ENCODE assay signal across 1 cellular context in the genomic region with DNA sequence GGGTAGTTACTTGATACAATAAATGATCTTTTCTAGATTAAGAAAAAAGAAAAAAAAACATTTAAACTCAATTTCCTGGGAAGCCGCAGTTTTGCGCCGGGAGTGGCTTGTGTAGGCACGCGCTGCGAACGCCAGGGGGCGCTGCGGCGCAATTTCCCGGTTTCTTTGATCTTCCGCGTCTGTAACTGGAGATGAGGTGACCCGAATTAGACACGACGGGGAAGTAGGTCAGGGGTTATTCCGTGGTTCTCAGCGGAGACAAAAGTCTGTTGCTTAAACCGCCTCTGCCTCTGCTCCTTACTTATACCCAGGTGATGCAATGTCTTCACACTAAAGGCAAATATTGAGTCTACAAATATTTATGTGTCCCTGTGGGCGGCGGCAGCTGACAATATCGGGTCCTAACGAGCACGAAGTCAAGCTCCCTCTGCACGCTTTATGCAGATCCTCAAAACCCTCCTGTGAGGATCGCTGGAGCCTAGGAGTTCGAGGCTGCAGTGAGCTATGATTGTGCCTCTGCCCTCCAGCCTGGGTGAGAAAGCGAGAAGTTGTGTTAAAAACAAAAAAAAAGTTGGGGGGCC.
TF ChIP-seq lines count a peak whose summit lies in the region.

No MANE protein-coding gene starts in this region.

TF ChIP-seq in HepG2, 621 proteins besides CTCF, POLR2A, EP300 and RAD21 (continued from another document and continues in another):
- TF ChIP-seq, protein P1, sequence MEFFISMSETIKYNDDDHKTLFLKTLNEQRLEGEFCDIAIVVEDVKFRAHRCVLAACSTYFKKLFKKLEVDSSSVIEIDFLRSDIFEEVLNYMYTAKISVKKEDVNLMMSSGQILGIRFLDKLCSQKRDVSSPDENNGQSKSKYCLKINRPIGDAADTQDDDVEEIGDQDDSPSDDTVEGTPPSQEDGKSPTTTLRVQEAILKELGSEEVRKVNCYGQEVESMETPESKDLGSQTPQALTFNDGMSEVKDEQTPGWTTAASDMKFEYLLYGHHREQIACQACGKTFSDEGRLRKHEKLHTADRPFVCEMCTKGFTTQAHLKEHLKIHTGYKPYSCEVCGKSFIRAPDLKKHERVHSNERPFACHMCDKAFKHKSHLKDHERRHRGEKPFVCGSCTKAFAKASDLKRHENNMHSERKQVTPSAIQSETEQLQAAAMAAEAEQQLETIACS (CRISPR knock-in tag; IDR thresholded peaks at IDR 0.05), result no peak
- TF ChIP-seq, protein P2, sequence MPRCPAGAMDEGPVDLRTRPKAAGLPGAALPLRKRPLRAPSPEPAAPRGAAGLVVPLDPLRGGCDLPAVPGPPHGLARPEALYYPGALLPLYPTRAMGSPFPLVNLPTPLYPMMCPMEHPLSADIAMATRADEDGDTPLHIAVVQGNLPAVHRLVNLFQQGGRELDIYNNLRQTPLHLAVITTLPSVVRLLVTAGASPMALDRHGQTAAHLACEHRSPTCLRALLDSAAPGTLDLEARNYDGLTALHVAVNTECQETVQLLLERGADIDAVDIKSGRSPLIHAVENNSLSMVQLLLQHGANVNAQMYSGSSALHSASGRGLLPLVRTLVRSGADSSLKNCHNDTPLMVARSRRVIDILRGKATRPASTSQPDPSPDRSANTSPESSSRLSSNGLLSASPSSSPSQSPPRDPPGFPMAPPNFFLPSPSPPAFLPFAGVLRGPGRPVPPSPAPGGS (CRISPR knock-in tag; IDR thresholded peaks at IDR 0.05), result 0 out of 2 replicates have a peak, but pooled peaks have one; percentile 39
- no peak for TF ChIP-seq NBN (conservative IDR thresholded peaks at IDR 0.05)
- TF ChIP-seq NCOA2 (CRISPR knock-in tag; IDR thresholded peaks at IDR 0.05), result peak; percentile 92
- peak; percentile 89 for TF ChIP-seq SP5 (CRISPR knock-in tag; IDR thresholded peaks at IDR 0.05; ENCODE audit: borderline replicate concordance, low read depth)
- TF ChIP-seq GATAD2A (CRISPR knock-in tag; IDR thresholded peaks at IDR 0.05), result peak; percentile 96
- no peak for TF ChIP-seq ZIK1 (CRISPR knock-in tag; IDR thresholded peaks at IDR 0.05; ENCODE audit: borderline replicate concordance, low read depth)
- TF ChIP-seq ZNF619 (CRISPR knock-in tag; IDR thresholded peaks at IDR 0.05), result 0 out of 2 replicates have a peak, but pooled peaks have one; percentile 53
- TF ChIP-seq JUND (CRISPR knock-in tag; IDR thresholded peaks at IDR 0.05), result no peak
- TF ChIP-seq KMT2B (CRISPR knock-in tag; IDR thresholded peaks at IDR 0.05), result no peak
- TF ChIP-seq, protein P3, sequence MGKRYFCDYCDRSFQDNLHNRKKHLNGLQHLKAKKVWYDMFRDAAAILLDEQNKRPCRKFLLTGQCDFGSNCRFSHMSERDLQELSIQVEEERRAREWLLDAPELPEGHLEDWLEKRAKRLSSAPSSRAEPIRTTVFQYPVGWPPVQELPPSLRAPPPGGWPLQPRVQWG (CRISPR knock-in tag; IDR thresholded peaks at IDR 0.05; ENCODE audit: borderline replicate concordance, low read depth), result no peak
- TF ChIP-seq, protein P4, sequence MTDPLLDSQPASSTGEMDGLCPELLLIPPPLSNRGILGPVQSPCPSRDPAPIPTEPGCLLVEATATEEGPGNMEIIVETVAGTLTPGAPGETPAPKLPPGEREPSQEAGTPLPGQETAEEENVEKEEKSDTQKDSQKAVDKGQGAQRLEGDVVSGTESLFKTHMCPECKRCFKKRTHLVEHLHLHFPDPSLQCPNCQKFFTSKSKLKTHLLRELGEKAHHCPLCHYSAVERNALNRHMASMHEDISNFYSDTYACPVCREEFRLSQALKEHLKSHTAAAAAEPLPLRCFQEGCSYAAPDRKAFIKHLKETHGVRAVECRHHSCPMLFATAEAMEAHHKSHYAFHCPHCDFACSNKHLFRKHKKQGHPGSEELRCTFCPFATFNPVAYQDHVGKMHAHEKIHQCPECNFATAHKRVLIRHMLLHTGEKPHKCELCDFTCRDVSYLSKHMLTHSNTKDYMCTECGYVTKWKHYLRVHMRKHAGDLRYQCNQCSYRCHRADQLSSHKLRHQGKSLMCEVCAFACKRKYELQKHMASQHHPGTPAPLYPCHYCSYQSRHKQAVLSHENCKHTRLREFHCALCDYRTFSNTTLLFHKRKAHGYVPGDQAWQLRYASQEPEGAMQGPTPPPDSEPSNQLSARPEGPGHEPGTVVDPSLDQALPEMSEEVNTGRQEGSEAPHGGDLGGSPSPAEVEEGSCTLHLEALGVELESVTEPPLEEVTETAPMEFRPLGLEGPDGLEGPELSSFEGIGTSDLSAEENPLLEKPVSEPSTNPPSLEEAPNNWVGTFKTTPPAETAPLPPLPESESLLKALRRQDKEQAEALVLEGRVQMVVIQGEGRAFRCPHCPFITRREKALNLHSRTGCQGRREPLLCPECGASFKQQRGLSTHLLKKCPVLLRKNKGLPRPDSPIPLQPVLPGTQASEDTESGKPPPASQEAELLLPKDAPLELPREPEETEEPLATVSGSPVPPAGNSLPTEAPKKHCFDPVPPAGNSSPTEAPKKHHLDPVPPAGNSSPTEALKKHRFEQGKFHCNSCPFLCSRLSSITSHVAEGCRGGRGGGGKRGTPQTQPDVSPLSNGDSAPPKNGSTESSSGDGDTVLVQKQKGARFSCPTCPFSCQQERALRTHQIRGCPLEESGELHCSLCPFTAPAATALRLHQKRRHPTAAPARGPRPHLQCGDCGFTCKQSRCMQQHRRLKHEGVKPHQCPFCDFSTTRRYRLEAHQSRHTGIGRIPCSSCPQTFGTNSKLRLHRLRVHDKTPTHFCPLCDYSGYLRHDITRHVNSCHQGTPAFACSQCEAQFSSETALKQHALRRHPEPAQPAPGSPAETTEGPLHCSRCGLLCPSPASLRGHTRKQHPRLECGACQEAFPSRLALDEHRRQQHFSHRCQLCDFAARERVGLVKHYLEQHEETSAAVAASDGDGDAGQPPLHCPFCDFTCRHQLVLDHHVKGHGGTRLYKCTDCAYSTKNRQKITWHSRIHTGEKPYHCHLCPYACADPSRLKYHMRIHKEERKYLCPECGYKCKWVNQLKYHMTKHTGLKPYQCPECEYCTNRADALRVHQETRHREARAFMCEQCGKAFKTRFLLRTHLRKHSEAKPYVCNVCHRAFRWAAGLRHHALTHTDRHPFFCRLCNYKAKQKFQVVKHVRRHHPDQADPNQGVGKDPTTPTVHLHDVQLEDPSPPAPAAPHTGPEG (CRISPR knock-in tag; IDR thresholded peaks at IDR 0.05), result no peak
- no peak for TF ChIP-seq SP1 (IDR thresholded peaks at IDR 0.05)
- TF ChIP-seq SP1 (CRISPR knock-in tag; IDR thresholded peaks at IDR 0.05), result no peak; the same call in 1 of the 2 replicates
- TF ChIP-seq, protein P5, sequence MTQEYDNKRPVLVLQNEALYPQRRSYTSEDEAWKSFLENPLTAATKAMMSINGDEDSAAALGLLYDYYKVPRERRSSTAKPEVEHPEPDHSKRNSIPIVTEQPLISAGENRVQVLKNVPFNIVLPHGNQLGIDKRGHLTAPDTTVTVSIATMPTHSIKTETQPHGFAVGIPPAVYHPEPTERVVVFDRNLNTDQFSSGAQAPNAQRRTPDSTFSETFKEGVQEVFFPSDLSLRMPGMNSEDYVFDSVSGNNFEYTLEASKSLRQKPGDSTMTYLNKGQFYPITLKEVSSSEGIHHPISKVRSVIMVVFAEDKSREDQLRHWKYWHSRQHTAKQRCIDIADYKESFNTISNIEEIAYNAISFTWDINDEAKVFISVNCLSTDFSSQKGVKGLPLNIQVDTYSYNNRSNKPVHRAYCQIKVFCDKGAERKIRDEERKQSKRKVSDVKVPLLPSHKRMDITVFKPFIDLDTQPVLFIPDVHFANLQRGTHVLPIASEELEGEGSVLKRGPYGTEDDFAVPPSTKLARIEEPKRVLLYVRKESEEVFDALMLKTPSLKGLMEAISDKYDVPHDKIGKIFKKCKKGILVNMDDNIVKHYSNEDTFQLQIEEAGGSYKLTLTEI (CRISPR knock-in tag; conservative IDR thresholded peaks at IDR 0.05), result no peak
- no peak; the same call in 1 of the 2 replicates for TF ChIP-seq ZNF34 (CRISPR knock-in tag; IDR thresholded peaks at IDR 0.05; ENCODE audit: borderline replicate concordance)
- peak; percentile 47; the same call in 1 of the 2 replicates for TF ChIP-seq GFI1 (CRISPR knock-in tag; IDR thresholded peaks at IDR 0.05; ENCODE audit: borderline replicate concordance)
- TF ChIP-seq, protein P6, sequence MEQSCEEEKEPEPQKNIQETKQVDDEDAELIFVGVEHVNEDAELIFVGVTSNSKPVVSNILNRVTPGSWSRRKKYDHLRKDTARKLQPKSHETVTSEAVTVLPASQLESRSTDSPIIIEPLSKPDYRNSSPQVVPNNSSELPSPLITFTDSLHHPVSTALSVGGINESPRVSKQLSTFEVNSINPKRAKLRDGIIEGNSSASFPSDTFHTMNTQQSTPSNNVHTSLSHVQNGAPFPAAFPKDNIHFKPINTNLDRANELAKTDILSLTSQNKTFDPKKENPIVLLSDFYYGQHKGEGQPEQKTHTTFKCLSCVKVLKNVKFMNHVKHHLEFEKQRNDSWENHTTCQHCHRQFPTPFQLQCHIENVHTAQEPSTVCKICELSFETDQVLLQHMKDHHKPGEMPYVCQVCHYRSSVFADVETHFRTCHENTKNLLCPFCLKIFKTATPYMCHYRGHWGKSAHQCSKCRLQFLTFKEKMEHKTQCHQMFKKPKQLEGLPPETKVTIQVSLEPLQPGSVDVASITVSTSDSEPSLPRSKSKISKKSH (CRISPR knock-in tag; IDR thresholded peaks at IDR 0.05; ENCODE audit: borderline replicate concordance), result no peak
- peak; percentile 79; the same call in 1 of the 2 replicates for TF ChIP-seq REPIN1 (CRISPR knock-in tag; IDR thresholded peaks at IDR 0.05; ENCODE audit: borderline replicate concordance, low read depth)
- no peak for TF ChIP-seq CHD4 (IDR thresholded peaks at IDR 0.05; ENCODE audit: borderline replicate concordance, low read length)
- TF ChIP-seq, protein P7, sequence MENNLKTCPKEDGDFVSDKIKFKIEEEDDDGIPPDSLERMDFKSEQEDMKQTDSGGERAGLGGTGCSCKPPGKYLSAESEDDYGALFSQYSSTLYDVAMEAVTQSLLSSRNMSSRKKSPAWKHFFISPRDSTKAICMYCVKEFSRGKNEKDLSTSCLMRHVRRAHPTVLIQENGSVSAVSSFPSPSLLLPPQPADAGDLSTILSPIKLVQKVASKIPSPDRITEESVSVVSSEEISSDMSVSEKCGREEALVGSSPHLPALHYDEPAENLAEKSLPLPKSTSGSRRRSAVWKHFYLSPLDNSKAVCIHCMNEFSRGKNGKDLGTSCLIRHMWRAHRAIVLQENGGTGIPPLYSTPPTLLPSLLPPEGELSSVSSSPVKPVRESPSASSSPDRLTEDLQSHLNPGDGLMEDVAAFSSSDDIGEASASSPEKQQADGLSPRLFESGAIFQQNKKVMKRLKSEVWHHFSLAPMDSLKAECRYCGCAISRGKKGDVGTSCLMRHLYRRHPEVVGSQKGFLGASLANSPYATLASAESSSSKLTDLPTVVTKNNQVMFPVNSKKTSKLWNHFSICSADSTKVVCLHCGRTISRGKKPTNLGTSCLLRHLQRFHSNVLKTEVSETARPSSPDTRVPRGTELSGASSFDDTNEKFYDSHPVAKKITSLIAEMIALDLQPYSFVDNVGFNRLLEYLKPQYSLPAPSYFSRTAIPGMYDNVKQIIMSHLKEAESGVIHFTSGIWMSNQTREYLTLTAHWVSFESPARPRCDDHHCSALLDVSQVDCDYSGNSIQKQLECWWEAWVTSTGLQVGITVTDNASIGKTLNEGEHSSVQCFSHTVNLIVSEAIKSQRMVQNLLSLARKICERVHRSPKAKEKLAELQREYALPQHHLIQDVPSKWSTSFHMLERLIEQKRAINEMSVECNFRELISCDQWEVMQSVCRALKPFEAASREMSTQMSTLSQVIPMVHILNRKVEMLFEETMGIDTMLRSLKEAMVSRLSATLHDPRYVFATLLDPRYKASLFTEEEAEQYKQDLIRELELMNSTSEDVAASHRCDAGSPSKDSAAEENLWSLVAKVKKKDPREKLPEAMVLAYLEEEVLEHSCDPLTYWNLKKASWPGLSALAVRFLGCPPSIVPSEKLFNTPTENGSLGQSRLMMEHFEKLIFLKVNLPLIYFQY (CRISPR knock-in tag; IDR thresholded peaks at IDR 0.05; ENCODE audit: borderline replicate concordance), result peak; percentile 72
- TF ChIP-seq, protein P8, sequence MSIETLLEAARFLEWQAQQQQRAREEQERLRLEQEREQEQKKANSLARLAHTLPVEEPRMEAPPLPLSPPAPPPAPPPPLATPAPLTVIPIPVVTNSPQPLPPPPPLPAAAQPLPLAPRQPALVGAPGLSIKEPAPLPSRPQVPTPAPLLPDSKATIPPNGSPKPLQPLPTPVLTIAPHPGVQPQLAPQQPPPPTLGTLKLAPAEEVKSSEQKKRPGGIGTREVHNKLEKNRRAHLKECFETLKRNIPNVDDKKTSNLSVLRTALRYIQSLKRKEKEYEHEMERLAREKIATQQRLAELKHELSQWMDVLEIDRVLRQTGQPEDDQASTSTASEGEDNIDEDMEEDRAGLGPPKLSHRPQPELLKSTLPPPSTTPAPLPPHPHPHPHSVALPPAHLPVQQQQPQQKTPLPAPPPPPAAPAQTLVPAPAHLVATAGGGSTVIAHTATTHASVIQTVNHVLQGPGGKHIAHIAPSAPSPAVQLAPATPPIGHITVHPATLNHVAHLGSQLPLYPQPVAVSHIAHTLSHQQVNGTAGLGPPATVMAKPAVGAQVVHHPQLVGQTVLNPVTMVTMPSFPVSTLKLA (IDR thresholded peaks at IDR 0.05), result no peak
- TF ChIP-seq, protein P9, sequence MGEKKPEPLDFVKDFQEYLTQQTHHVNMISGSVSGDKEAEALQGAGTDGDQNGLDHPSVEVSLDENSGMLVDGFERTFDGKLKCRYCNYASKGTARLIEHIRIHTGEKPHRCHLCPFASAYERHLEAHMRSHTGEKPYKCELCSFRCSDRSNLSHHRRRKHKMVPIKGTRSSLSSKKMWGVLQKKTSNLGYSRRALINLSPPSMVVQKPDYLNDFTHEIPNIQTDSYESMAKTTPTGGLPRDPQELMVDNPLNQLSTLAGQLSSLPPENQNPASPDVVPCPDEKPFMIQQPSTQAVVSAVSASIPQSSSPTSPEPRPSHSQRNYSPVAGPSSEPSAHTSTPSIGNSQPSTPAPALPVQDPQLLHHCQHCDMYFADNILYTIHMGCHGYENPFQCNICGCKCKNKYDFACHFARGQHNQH (CRISPR knock-in tag; IDR thresholded peaks at IDR 0.05), result peak; percentile 81
- TF ChIP-seq, protein P10, sequence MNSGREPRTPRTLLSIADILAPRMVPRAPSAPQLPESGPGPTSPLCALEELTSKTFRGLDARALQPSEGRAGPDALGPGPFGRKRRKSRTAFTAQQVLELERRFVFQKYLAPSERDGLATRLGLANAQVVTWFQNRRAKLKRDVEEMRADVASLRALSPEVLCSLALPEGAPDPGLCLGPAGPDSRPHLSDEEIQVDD (CRISPR knock-in tag; IDR thresholded peaks at IDR 0.05; ENCODE audit: borderline replicate concordance), result no peak; the same call in 1 of the 2 replicates
- peak; percentile 26 for TF ChIP-seq YY1 (IDR thresholded peaks at IDR 0.05; ENCODE audit: insufficient read depth, insufficient replicate concordance, low read depth, low read length)
- peak; percentile 16 for TF ChIP-seq ZEB1 (IDR thresholded peaks at IDR 0.05; ENCODE audit: insufficient replicate concordance, low read depth)
